Comparison of ENCODE assay signal across 19 cellular contexts in genomic region chr10:124168991-124169826, GRCh38.
DNase-seq lines count a peak whose midpoint lies in the region; ATAC-seq and TF ChIP-seq lines count a peak whose summit lies in the region.
"Had no signal": no experiment of that assay in that cellular context is flagged by ENCODE, and none has a peak within 500 bp of the region (broad histone marks: within the 10 kb centered on the region; RNA-seq: fewer than 3 reads in every experiment).

No MANE protein-coding gene starts in this region.

- H3K9me3 ChIP-seq in right atrium auricular region: no peaks in the 10 kb centered on the region
- H3K9me3 ChIP-seq in endodermal cell (ENCODE audit: control insufficient read depth, low read length): no peaks in the 10 kb centered on the region
- H3K9me3 ChIP-seq: A549 had no signal

- intact Hi-C loops in Right ventricle myocardium superior (cut with DNase I) (no loop called here), posterior vena cava (cut with DNase I) (no loop called here)

- H3K4me1 ChIP-seq in right atrium auricular region: no peaks in the 10 kb centered on the region
- H3K4me1 ChIP-seq in endodermal cell (ENCODE audit: control insufficient read depth, insufficient read depth, low read length): no peaks in the 10 kb centered on the region
- H3K4me1 ChIP-seq: A549 had no signal

- H3K27me3 ChIP-seq in right atrium auricular region (no peaks in the 10 kb centered on the region), endodermal cell (ENCODE audit: control insufficient read depth, insufficient read depth, low read length, poor library complexity, severe bottlenecking) (no peaks in the 10 kb centered on the region)

- H3K4me3 ChIP-seq in right atrium auricular region (no peak overlapping the region), endodermal cell (ENCODE audit: low read length) (no peak overlapping the region)
- H3K4me3 ChIP-seq: A549, GM12878 had no signal

- H3K9ac ChIP-seq in endodermal cell (ENCODE audit: extremely low read depth, low read length, poor library complexity, severe bottlenecking): no peak overlapping the region

- no peak overlapping the region for H3K27ac Mint-ChIP-seq in endodermal cell
- H3K27ac Mint-ChIP-seq in activated naive CD8-positive, alpha-beta T cell treated with anti-CD3 and anti-CD28 coated beads, Interleukin-2, amount 50 U/mL, for 24 hours: no peak overlapping the region
- H3K27ac Mint-ChIP-seq: CD4-positive, alpha-beta memory T cell had no signal

- H3K36me3 Mint-ChIP-seq in endodermal cell (ENCODE audit: low read depth): no peaks in the 10 kb centered on the region
- no peaks in the 10 kb centered on the region for H3K36me3 Mint-ChIP-seq in activated naive CD8-positive, alpha-beta T cell treated with anti-CD3 and anti-CD28 coated beads, Interleukin-2, amount 50 U/mL, for 24 hours (ENCODE audit: low read depth)
- H3K36me3 Mint-ChIP-seq: CD4-positive, alpha-beta memory T cell had no signal

- DNase-seq in right atrium auricular region (ENCODE audit: low spot score) (peak; percentile 56), Right ventricle myocardium superior (no peak), endodermal cell (peak; percentile 44), posterior vena cava (ENCODE audit: low spot score) (peak; percentile 66), putamen (ENCODE audit: low spot score) (no peak), NAMALWA (ENCODE audit: low spot score) (no peak)
- DNase-seq in activated naive CD8-positive, alpha-beta T cell treated with anti-CD3 and anti-CD28 coated beads, Interleukin-2, amount 50 U/mL, for 24 hours: no peak
- DNase-seq: CD4-positive, alpha-beta memory T cell; DMS153; GOT3; KBM-7; NCI-H1105 treated with DMSO at 0.1 percent for 48 hours; NCI-H187; NCI-H2107; NCI-H510A treated with DMSO at 0.1 percent for 48 hours; NCI-H774; SHP77 had no signal

- no peak for ATAC-seq in Right ventricle myocardium superior (ENCODE audit: poor library complexity)
- ATAC-seq in activated naive CD8-positive, alpha-beta T cell treated with anti-CD3 and anti-CD28 coated beads, Interleukin-2, amount 50 U/mL, for 24 hours: no peak
- ATAC-seq: GM12878 had no signal

- peaks cover 4% of the 10 kb centered on the region for H3K27me3 Mint-ChIP-seq in endodermal cell (ENCODE audit: insufficient read depth)
- no peaks in the 10 kb centered on the region for H3K27me3 Mint-ChIP-seq in activated naive CD8-positive, alpha-beta T cell treated with anti-CD3 and anti-CD28 coated beads, Interleukin-2, amount 50 U/mL, for 24 hours

- no peak for TF ChIP-seq CTCF in right atrium auricular region (IDR thresholded peaks at IDR 0.05)
- peak; percentile 16 for TF ChIP-seq CTCF in endodermal cell (conservative IDR thresholded peaks at IDR 0.05)

- H3K4me1 Mint-ChIP-seq in endodermal cell: no peaks in the 10 kb centered on the region
- no peaks in the 10 kb centered on the region for H3K4me1 Mint-ChIP-seq in activated naive CD8-positive, alpha-beta T cell treated with anti-CD3 and anti-CD28 coated beads, Interleukin-2, amount 50 U/mL, for 24 hours
- H3K4me1 Mint-ChIP-seq: CD4-positive, alpha-beta memory T cell had no signal

- 90 to 93% methylated on average over 13 to 17 of the region's 17 CpGs for WGBS in endodermal cell (ENCODE audit: insufficient coverage in 1 of 2, insufficient read length in 1 of 2), 2 experiments

- H3K9me3 Mint-ChIP-seq in endodermal cell: no peaks in the 10 kb centered on the region
- H3K9me3 Mint-ChIP-seq in activated naive CD8-positive, alpha-beta T cell treated with anti-CD3 and anti-CD28 coated beads, Interleukin-2, amount 50 U/mL, for 24 hours: no peaks in the 10 kb centered on the region

- no peak overlapping the region for H3K27ac ChIP-seq in right atrium auricular region
- H3K27ac ChIP-seq in endodermal cell (ENCODE audit: low read depth, low read length): no peak overlapping the region
- H3K27ac ChIP-seq: A549 had no signal

- H3K36me3 ChIP-seq in right atrium auricular region: no peaks in the 10 kb centered on the region
- no peaks in the 10 kb centered on the region for H3K36me3 ChIP-seq in endodermal cell (ENCODE audit: control insufficient read depth, insufficient read depth, low read length)

- no peak overlapping the region for H3K4me3 Mint-ChIP-seq in endodermal cell
- no peak overlapping the region for H3K4me3 Mint-ChIP-seq in activated naive CD8-positive, alpha-beta T cell treated with anti-CD3 and anti-CD28 coated beads, Interleukin-2, amount 50 U/mL, for 24 hours
- H3K4me3 Mint-ChIP-seq: CD4-positive, alpha-beta memory T cell had no signal

Comparison
In these comparisons a context has a peak if more than half of its experiments do, and no peak if none do; other contexts are left out.
1. DNase-seq: peak in right atrium auricular region (single experiment), endodermal cell (single experiment) and posterior vena cava (single experiment); none in Right ventricle myocardium superior (single experiment), activated naive CD8-positive, alpha-beta T cell treated with anti-CD3 and anti-CD28 coated beads, Interleukin-2, amount 50 U/mL, for 24 hours (single experiment), putamen (single experiment) and NAMALWA (single experiment).